1 cellular context compared by ENCODE assay signal in genomic region chr6:143158113-143158581, GRCh38.
TF ChIP-seq lines count a peak whose summit lies in the region.

No MANE protein-coding gene starts in this region.

TF ChIP-seq in K562, 482 proteins besides CTCF, POLR2A, EP300 and RAD21 (continued from another document):
- TF ChIP-seq CUX1 (CRISPR knock-in tag; IDR thresholded peaks at IDR 0.05) (no peak), TSC22D4 (tag; IDR thresholded peaks at IDR 0.05) (no peak), GABPB2 (CRISPR knock-in tag; conservative IDR thresholded peaks at IDR 0.05) (no peak), ZNF347 (CRISPR knock-in tag; IDR thresholded peaks at IDR 0.05; ENCODE audit: low read depth) (no peak), BRD9 (IDR thresholded peaks at IDR 0.05; ENCODE audit: low read depth, partially characterized antibody) (no peak), ETS2 (tag; IDR thresholded peaks at IDR 0.05; ENCODE audit: borderline replicate concordance, poor library complexity, severe bottlenecking) (no peak), PHB2 (IDR thresholded peaks at IDR 0.05; ENCODE audit: low read depth) (no peak), ZNF830 (CRISPR knock-in tag; IDR thresholded peaks at IDR 0.05) (no peak), TFE3 (CRISPR knock-in tag; IDR thresholded peaks at IDR 0.05) (no peak), SRSF9 (IDR thresholded peaks at IDR 0.05; ENCODE audit: borderline replicate concordance, low read depth, low read length) (no peak), SETDB1 (IDR thresholded peaks at IDR 0.05; ENCODE audit: low read length) (no peak), ZNF354B (CRISPR knock-in tag; IDR thresholded peaks at IDR 0.05) (no peak), MTF1 (CRISPR knock-in tag; IDR thresholded peaks at IDR 0.05; ENCODE audit: borderline replicate concordance) (no peak), ELK1 (CRISPR knock-in tag; IDR thresholded peaks at IDR 0.05) (no peak), CEBPZ (IDR thresholded peaks at IDR 0.05; ENCODE audit: borderline replicate concordance, low read depth, low read length) (no peak), SREBF1 (IDR thresholded peaks at IDR 0.05; ENCODE audit: borderline replicate concordance, low read depth, low read length) (no peak), NR3C1 (CRISPR knock-in tag; IDR thresholded peaks at IDR 0.05) (no peak), ZNF184 (CRISPR knock-in tag; IDR thresholded peaks at IDR 0.05) (no peak), TBL1XR1 (IDR thresholded peaks at IDR 0.05; ENCODE audit: low read length in 2 of 2) (no peak), ELF1 (tag; IDR thresholded peaks at IDR 0.05) (no peak), ZC3H4 (CRISPR knock-in tag; IDR thresholded peaks at IDR 0.05; ENCODE audit: borderline replicate concordance) (no peak)
TF ChIP-seq in K562: peak in this region for 42.
